Comparison of ENCODE assay signal across 9 cellular contexts in the genomic region with DNA sequence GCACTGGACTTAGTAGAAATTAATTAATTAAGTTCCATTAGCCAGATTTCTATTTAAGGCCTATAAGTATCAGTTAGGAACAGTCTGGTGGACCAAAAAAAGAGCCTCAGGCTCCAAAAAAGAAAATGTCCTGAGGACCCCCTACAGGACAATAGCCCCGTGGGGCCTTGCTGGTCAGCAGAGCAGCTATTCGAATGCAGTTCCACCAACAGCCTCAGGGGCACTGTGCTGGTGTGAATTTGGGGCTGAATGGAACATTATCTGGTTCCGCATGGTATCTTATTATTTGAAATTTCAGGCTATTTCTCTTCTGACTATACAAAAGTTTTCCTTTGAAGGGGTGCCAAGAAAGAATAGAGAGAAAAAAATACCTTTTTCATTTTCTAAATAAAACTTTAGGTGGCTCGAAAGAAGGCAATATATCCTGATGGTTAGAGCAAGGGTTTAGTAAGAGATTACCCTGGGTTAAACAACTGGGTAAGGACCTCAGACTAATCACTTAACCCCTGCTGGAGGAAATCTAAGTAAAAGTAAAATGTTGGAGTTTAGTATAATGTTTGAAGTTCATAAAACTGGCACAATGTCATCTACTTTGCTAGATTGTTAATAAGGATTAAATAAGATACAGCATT.
DNase-seq lines count a peak whose midpoint lies in the region; ATAC-seq and TF ChIP-seq lines count a peak whose summit lies in the region.
"Had no signal": no experiment of that assay in that cellular context is flagged by ENCODE, and none has a peak within 500 bp of the region (broad histone marks: within the 10 kb centered on the region; RNA-seq: fewer than 3 reads in every experiment).

No MANE protein-coding gene starts in this region.

- CTCF ChIA-PET in RWPE1 (lab: Yijun Ruan, JAX): interaction anchor here (0.6 to 1.1 kb wide), 2 partner anchors 37 to 148 kb away, joined by 3 to 4 read pairs; no protein-coding TSS in a partner anchor

- in situ Hi-C loops in ACHN (cut with HindIII; ENCODE audit: low pct_ligation_motif_present, low pct_unique_long_range_greater_than_20kb, low sequenced_read_pairs): no loop called here

- POLR2A ChIA-PET in RWPE1 (lab: Yijun Ruan, JAX; ENCODE audit: low non-redundant PET): no interaction called here

- no peak overlapping the region for H3K27ac Mint-ChIP-seq in glutamatergic neuron (ENCODE audit: unreplicated experiment)

- H3K36me3 Mint-ChIP-seq in glutamatergic neuron (ENCODE audit: unreplicated experiment): no peaks in the 10 kb centered on the region

- H3K4me3 Mint-ChIP-seq in glutamatergic neuron (ENCODE audit: unreplicated experiment): no peak overlapping the region

- H3K9me3 Mint-ChIP-seq in glutamatergic neuron (ENCODE audit: unreplicated experiment): no peaks in the 10 kb centered on the region

- no peak overlapping the region for H3K27ac ChIP-seq in RWPE1

- no peak for ATAC-seq in GM21360 (IDR thresholded peaks at IDR 0.05; ENCODE audit: unreplicated experiment)
- ATAC-seq in GM18867 (IDR thresholded peaks at IDR 0.05; ENCODE audit: unreplicated experiment): no peak

- DNase-seq in ACHN (peak; percentile 50), GM12865 (ENCODE audit: low read depth) (peak; percentile 33), RWPE1 (ENCODE audit: low spot score) (peak; percentile 13), glutamatergic neuron (peak; percentile 68), NCI-H2171 treated with DMSO at 0.1 percent for 48 hours (lab: John Stamatoyannopoulos, UW) (no peak)
- DNase-seq in activated CD8-positive, alpha-beta memory T cell treated with anti-CD3 and anti-CD28 coated beads for 24 hours: no peak
- DNase-seq: activated gamma-delta T cell had no signal

- peaks cover 4% of the 10 kb centered on the region for H3K4me1 Mint-ChIP-seq in glutamatergic neuron (ENCODE audit: low read depth, unreplicated experiment)

- H3K4me3 ChIP-seq in GM12865 (ENCODE audit: low read depth, low read length): no peak overlapping the region

- peaks cover 2% of the 10 kb centered on the region for H3K27me3 Mint-ChIP-seq in glutamatergic neuron (ENCODE audit: unreplicated experiment)

- peak; percentile 51 for TF ChIP-seq CTCF in GM12865 (IDR thresholded peaks at IDR 0.05; ENCODE audit: insufficient read depth, low read depth, low read length, missing control alignments)
- TF ChIP-seq CTCF in RWPE1 (conservative IDR thresholded peaks at IDR 0.05; ENCODE audit: low read depth): peak; percentile 23; the same call in 1 of the 2 replicates
- peak; percentile 79 for TF ChIP-seq CTCF in glutamatergic neuron (IDR thresholded peaks at IDR 0.05; ENCODE audit: partially characterized antibody, unreplicated experiment)

Comparison
In these comparisons a context has a peak if more than half of its experiments do, and no peak if none do; other contexts are left out.
1. DNase-seq: peak in ACHN (single experiment), GM12865 (single experiment), RWPE1 (single experiment) and glutamatergic neuron (single experiment); none in NCI-H2171 treated with DMSO at 0.1 percent for 48 hours (single experiment) and activated CD8-positive, alpha-beta memory T cell treated with anti-CD3 and anti-CD28 coated beads for 24 hours (single experiment).
2. CTCF ChIP-seq: peak in every context shown above with its lines; median percentile 79 in glutamatergic neuron; 51 in GM12865; 23 in RWPE1.